Comparison of ENCODE assay signal across 23 cellular contexts in genomic region chr5:91486638-91487037, GRCh38.
DNase-seq lines count a peak whose midpoint lies in the region; ATAC-seq, FAIRE-seq and TF ChIP-seq lines count a peak whose summit lies in the region.
"Had no signal": no experiment of that assay in that cellular context is flagged by ENCODE, and none has a peak within 500 bp of the region (broad histone marks: within the 10 kb centered on the region; RNA-seq: fewer than 3 reads in every experiment).

No MANE protein-coding gene starts in this region.

- H3K9me3 Mint-ChIP-seq in activated CD4-positive, alpha-beta T cell treated with anti-CD3 and anti-CD28 coated beads for 36 hours (ENCODE audit: low read depth) = no peaks in the 10 kb centered on the region
- H3K9me3 Mint-ChIP-seq: IgD-negative memory B cell; natural killer cell treated with Interleukin-12 subunit alpha and Interleukin-12 subunit beta and Interleukin-15 and Interleukin-18, amount 100 ng/mL, for 72 hours had no signal

- no peak for TF ChIP-seq CTCF in epithelial cell of proximal tubule (conservative IDR thresholded peaks at IDR 0.05; ENCODE audit: low read depth, low read length)
- TF ChIP-seq CTCF in ovary (IDR thresholded peaks at IDR 0.05) = no peak

- no peak for FAIRE-seq in GM19239 (lab: Jason Lieb, UNC)
- FAIRE-seq: GM12891 had no signal

- no peak overlapping the region for H3K4me3 Mint-ChIP-seq in activated CD4-positive, alpha-beta T cell treated with anti-CD3 and anti-CD28 coated beads for 36 hours
- H3K4me3 Mint-ChIP-seq: activated naive CD8-positive, alpha-beta T cell treated with anti-CD3 and anti-CD28 coated beads for 36 hours; IgD-negative memory B cell; natural killer cell treated with Interleukin-12 subunit alpha and Interleukin-12 subunit beta and Interleukin-15 and Interleukin-18, amount 100 ng/mL, for 72 hours had no signal

- H3K27me3 ChIP-seq in ovary = no peaks in the 10 kb centered on the region
- H3K27me3 ChIP-seq: cardiac muscle cell, tibial nerve had no signal

- H3K4me3 ChIP-seq in epithelial cell of proximal tubule (ENCODE audit: low read depth, low read length) = no peak overlapping the region
- H3K4me3 ChIP-seq in ovary = no peak overlapping the region
- H3K4me3 ChIP-seq: cardiac muscle cell, skin epidermis, tibial nerve had no signal

- POLR2A ChIA-PET in activated CD4-positive, alpha-beta T cell treated with anti-CD3 and anti-CD28 coated beads for 36 hours (lab: Charles Lee) = no interaction called here

- CTCF ChIA-PET in activated CD4-positive, alpha-beta T cell treated with anti-CD3 and anti-CD28 coated beads for 36 hours (lab: Charles Lee) = interaction anchor here (1.2 kb wide), 1 partner anchor 12 kb away, joined by 3 read pairs; no protein-coding TSS in a partner anchor

- 66 to 73% (median 68%) methylated on average over 2 of the region's 2 CpGs for WGBS in ovary, 3 donors

- H3K27me3 Mint-ChIP-seq in activated CD4-positive, alpha-beta T cell treated with anti-CD3 and anti-CD28 coated beads for 36 hours = no peaks in the 10 kb centered on the region
- H3K27me3 Mint-ChIP-seq: activated naive CD8-positive, alpha-beta T cell treated with anti-CD3 and anti-CD28 coated beads for 36 hours; natural killer cell treated with Interleukin-12 subunit alpha and Interleukin-12 subunit beta and Interleukin-15 and Interleukin-18, amount 100 ng/mL, for 72 hours had no signal

- ATAC-seq in activated CD4-positive, alpha-beta T cell treated with anti-CD3 and anti-CD28 coated beads for 36 hours = no peak
- ATAC-seq: activated CD4-positive, CD25-positive, alpha-beta regulatory T cell treated with anti-CD3 and anti-CD28 coated beads, Interleukin-2, amount 50 U/mL, for 24 hours; natural killer cell treated with Interleukin-12 subunit alpha and Interleukin-12 subunit beta and Interleukin-15 and Interleukin-18, amount 100 ng/mL, for 72 hours; stimulated activated naive CD8-positive, alpha-beta T cell treated with anti-CD3 and anti-CD28 coated beads, Interleukin-15, Interleukin-2, amounts not matched to agents 100 U/mL and 50 U/mL, for 24 hours had no signal

- H3K4me1 Mint-ChIP-seq in activated CD4-positive, alpha-beta T cell treated with anti-CD3 and anti-CD28 coated beads for 36 hours = no peaks in the 10 kb centered on the region
- H3K4me1 Mint-ChIP-seq: IgD-negative memory B cell had no signal

- H3K27ac Mint-ChIP-seq in activated CD4-positive, alpha-beta T cell treated with anti-CD3 and anti-CD28 coated beads for 36 hours = no peak overlapping the region
- H3K27ac Mint-ChIP-seq: activated naive CD8-positive, alpha-beta T cell treated with anti-CD3 and anti-CD28 coated beads for 36 hours; IgD-negative memory B cell; natural killer cell treated with Interleukin-12 subunit alpha and Interleukin-12 subunit beta and Interleukin-15 and Interleukin-18, amount 100 ng/mL, for 72 hours had no signal

- intact Hi-C loops in activated CD4-positive, alpha-beta T cell treated with anti-CD3 and anti-CD28 coated beads for 36 hours (cut with DNase I, micrococcal nuclease) = no loop called here
- intact Hi-C loops in ovary (cut with DNase I) = no loop called here

- H3K9me3 ChIP-seq in ovary = no peaks in the 10 kb centered on the region
- H3K9me3 ChIP-seq: tibial nerve had no signal

- no peaks in the 10 kb centered on the region for H3K36me3 ChIP-seq in ovary
- H3K36me3 ChIP-seq: cardiac muscle cell, tibial nerve had no signal

- no peaks in the 10 kb centered on the region for H3K4me1 ChIP-seq in ovary (ENCODE audit: insufficient read depth)

- no peak overlapping the region for H3K27ac ChIP-seq in ovary
- H3K27ac ChIP-seq: cardiac muscle cell, skin epidermis, tibial nerve had no signal

- no peak for TF ChIP-seq EP300 in ovary (IDR thresholded peaks at IDR 0.05)

- no peak for TF ChIP-seq POLR2A in ovary (IDR thresholded peaks at IDR 0.05)

- no peaks in the 10 kb centered on the region for H3K36me3 Mint-ChIP-seq in activated CD4-positive, alpha-beta T cell treated with anti-CD3 and anti-CD28 coated beads for 36 hours (ENCODE audit: low read depth)
- H3K36me3 Mint-ChIP-seq: activated naive CD8-positive, alpha-beta T cell treated with anti-CD3 and anti-CD28 coated beads for 36 hours; IgD-negative memory B cell had no signal

- DNase-seq in ELR (ENCODE audit: low read depth) = peak; percentile 55
- DNase-seq in RPMI7951 (ENCODE audit: low read depth) = peak; percentile 4
- DNase-seq in epithelial cell of proximal tubule (ENCODE audit: low read depth) = peak; percentile 12
- DNase-seq in renal cortical epithelial cell (ENCODE audit: low read depth) = peak; percentile 46
- no peak for DNase-seq in GM19239 (ENCODE audit: insufficient read length, low spot score)
- DNase-seq in activated CD4-positive, alpha-beta T cell treated with anti-CD3 and anti-CD28 coated beads for 36 hours = no peak
- no peak for DNase-seq in ovary
- no peak for DNase-seq in NCI-H1694 (lab: John Stamatoyannopoulos, UW)
- DNase-seq: activated CD8-positive, alpha-beta memory T cell treated with anti-CD3 and anti-CD28 coated beads for 24 hours; activated naive CD8-positive, alpha-beta T cell treated with anti-CD3 and anti-CD28 coated beads for 36 hours; activated T-cell treated with anti-CD3 and anti-CD28 coated beads, Interleukin-2, amount 50 U/mL, for 48 hours; Calu3; GDM1; NCI-H1930; stimulated activated naive CD8-positive, alpha-beta T cell treated with anti-CD3 and anti-CD28 coated beads, Interleukin-15, Interleukin-2, amounts not matched to agents 100 U/mL and 50 U/mL, for 24 hours; T1000 had no signal

Comparison
In these comparisons a context has a peak if more than half of its experiments do, and no peak if none do; other contexts are left out.
1. DNase-seq: peak in ELR (single experiment), RPMI7951 (single experiment), epithelial cell of proximal tubule (single experiment) and renal cortical epithelial cell (single experiment); none in GM19239 (single experiment), activated CD4-positive, alpha-beta T cell treated with anti-CD3 and anti-CD28 coated beads for 36 hours (single experiment), ovary (0 of 5) and NCI-H1694 (single experiment).